In genomic region chr10:126935263-126935946, GRCh38 we compare ENCODE assay signal across 18 cellular contexts. TPM values are rescaled to one million over a fixed set of nuclear protein-coding genes. Genes with fewer than 3 reads are reported as not detected.
A peak's percentile ranks its signal among the peaks of the same experiment; 100 is the strongest.
DNase-seq lines count a peak whose midpoint lies in the region; ATAC-seq and TF ChIP-seq lines count a peak whose summit lies in the region.
"Had no signal": no experiment of that assay in that cellular context is flagged by ENCODE, and none has a peak within 500 bp of the region (broad histone marks: within the 10 kb centered on the region; RNA-seq: fewer than 3 reads in every experiment).

No MANE protein-coding gene starts in this region.

- no peaks in the 10 kb centered on the region for H3K27me3 Mint-ChIP-seq in activated T-helper 2 cell treated with anti-CD3 and anti-CD28 coated beads, Interferon-gamma antibody, Interleukin-2, Interleukin-4, amounts not matched to agents 10 μg/mL and 5 μg/mL and 100 μg/mL, durations not matched to agents 14 hours and 24 hours and 36 hours (ENCODE audit: low read depth)
- H3K27me3 Mint-ChIP-seq: type B pancreatic cell had no signal

- peaks cover 15% of the 10 kb centered on the region for H3K9me3 Mint-ChIP-seq in activated T-helper 2 cell treated with anti-CD3 and anti-CD28 coated beads, Interferon-gamma antibody, Interleukin-2, Interleukin-4, amounts not matched to agents 10 μg/mL and 5 μg/mL and 100 μg/mL, durations not matched to agents 14 hours and 24 hours and 36 hours
- H3K9me3 Mint-ChIP-seq: type B pancreatic cell had no signal

- ATAC-seq in GM21360 (IDR thresholded peaks at IDR 0.05; ENCODE audit: unreplicated experiment) = no peak

- H3K27ac Mint-ChIP-seq in activated T-helper 2 cell treated with anti-CD3 and anti-CD28 coated beads, Interferon-gamma antibody, Interleukin-2, Interleukin-4, amounts not matched to agents 10 μg/mL and 5 μg/mL and 100 μg/mL, durations not matched to agents 14 hours and 24 hours and 36 hours = no peak overlapping the region
- H3K27ac Mint-ChIP-seq: type B pancreatic cell had no signal

- no peaks in the 10 kb centered on the region for H3K4me1 Mint-ChIP-seq in activated T-helper 2 cell treated with anti-CD3 and anti-CD28 coated beads, Interferon-gamma antibody, Interleukin-2, Interleukin-4, amounts not matched to agents 10 μg/mL and 5 μg/mL and 100 μg/mL, durations not matched to agents 14 hours and 24 hours and 36 hours (ENCODE audit: low read depth)

- intact Hi-C loops in activated T-helper 2 cell treated with anti-CD3 and anti-CD28 coated beads, Interferon-gamma antibody, Interleukin-2, Interleukin-4, amounts not matched to agents 10 μg/mL and 5 μg/mL and 100 μg/mL, durations not matched to agents 14 hours and 24 hours and 36 hours (cut with micrococcal nuclease) = no loop called here

- H3K4me3 ChIP-seq in fibroblast of mammary gland (ENCODE audit: control insufficient read depth, low read depth, low read length) = no peak overlapping the region
- H3K4me3 ChIP-seq: heart left ventricle, left ventricle myocardium inferior, SJSA1 had no signal

- TF ChIP-seq CTCF in fibroblast of mammary gland (conservative IDR thresholded peaks at IDR 0.05; ENCODE audit: control insufficient read depth, insufficient read depth, low read depth, low read length) = no peak

- H3K36me3 Mint-ChIP-seq in activated T-helper 2 cell treated with anti-CD3 and anti-CD28 coated beads, Interferon-gamma antibody, Interleukin-2, Interleukin-4, amounts not matched to agents 10 μg/mL and 5 μg/mL and 100 μg/mL, durations not matched to agents 14 hours and 24 hours and 36 hours (ENCODE audit: low read depth) = no peaks in the 10 kb centered on the region

- DNase-seq in HCEC 1CT (peak; percentile 10), T1000 (lab: John Stamatoyannopoulos, UW) (peak; percentile 14), fibroblast of mammary gland (ENCODE audit: low read depth) (peak; percentile 30), renal cortical epithelial cell (ENCODE audit: low read depth) (peak; percentile 16), OCI-M2 (lab: John Stamatoyannopoulos, UW; ENCODE audit: unreplicated experiment) (no peak)
- DNase-seq in activated T-helper 2 cell treated with anti-CD3 and anti-CD28 coated beads, Interferon-gamma antibody, Interleukin-2, Interleukin-4, amounts not matched to agents 10 μg/mL and 5 μg/mL and 100 μg/mL, durations not matched to agents 14 hours and 24 hours and 36 hours (ENCODE audit: low spot score) = no peak
- no peak for DNase-seq in activated CD8-positive, alpha-beta memory T cell treated with anti-CD3 and anti-CD28 coated beads for 24 hours
- DNase-seq: activated CD4-positive, CD25-positive, alpha-beta regulatory T cell; amniotic stem cell; effector memory CD4-positive, alpha-beta T cell; heart left ventricle; left ventricle myocardium inferior; NCI-H1105 treated with DMSO at 0.1 percent for 48 hours; NCI-H524; stimulated activated CD4-positive, alpha-beta T cell treated with anti-CD3 and anti-CD28 coated beads, Interleukin-12 subunit alpha, Interleukin-12 subunit beta, amount 100 ng/mL, for 4 hours had no signal

- no peak overlapping the region for H3K4me3 Mint-ChIP-seq in activated T-helper 2 cell treated with anti-CD3 and anti-CD28 coated beads, Interferon-gamma antibody, Interleukin-2, Interleukin-4, amounts not matched to agents 10 μg/mL and 5 μg/mL and 100 μg/mL, durations not matched to agents 14 hours and 24 hours and 36 hours (ENCODE audit: low read depth)
- H3K4me3 Mint-ChIP-seq: type B pancreatic cell had no signal

RNA-seq across cellular contexts. Expression of gene DOCK1, which starts 30.2 kb away (rescaled TPM):
- total RNA-seq in renal cortical epithelial cell = 68.1 and 108 TPM in 2 replicates
- total RNA-seq in activated T-helper 2 cell treated with anti-CD3 and anti-CD28 coated beads, Interferon-gamma antibody, Interleukin-2, Interleukin-4, amounts not matched to agents 10 μg/mL and 5 μg/mL and 100 μg/mL, durations not matched to agents 14 hours and 24 hours and 36 hours = 0.59 and 1.1 TPM in 2 replicates

Comparison
In these comparisons a context has a peak if more than half of its experiments do, and no peak if none do; other contexts are left out.
1. DNase-seq: peak in HCEC 1CT (single experiment), T1000 (single experiment), fibroblast of mammary gland (single experiment) and renal cortical epithelial cell (single experiment); none in activated T-helper 2 cell treated with anti-CD3 and anti-CD28 coated beads, Interferon-gamma antibody, Interleukin-2, Interleukin-4, amounts not matched to agents 10 μg/mL and 5 μg/mL and 100 μg/mL, durations not matched to agents 14 hours and 24 hours and 36 hours (single experiment), OCI-M2 (single experiment) and activated CD8-positive, alpha-beta memory T cell treated with anti-CD3 and anti-CD28 coated beads for 24 hours (single experiment).
2. RNA of gene DOCK1, which starts 30.2 kb away (total RNA-seq): 68.1 to 108 TPM in renal cortical epithelial cell; 0.59 to 1.1 TPM in activated T-helper 2 cell treated with anti-CD3 and anti-CD28 coated beads, Interferon-gamma antibody, Interleukin-2, Interleukin-4, amounts not matched to agents 10 μg/mL and 5 μg/mL and 100 μg/mL, durations not matched to agents 14 hours and 24 hours and 36 hours; every median in the first group is over 10 times any median in the second.